In the genomic region with DNA sequence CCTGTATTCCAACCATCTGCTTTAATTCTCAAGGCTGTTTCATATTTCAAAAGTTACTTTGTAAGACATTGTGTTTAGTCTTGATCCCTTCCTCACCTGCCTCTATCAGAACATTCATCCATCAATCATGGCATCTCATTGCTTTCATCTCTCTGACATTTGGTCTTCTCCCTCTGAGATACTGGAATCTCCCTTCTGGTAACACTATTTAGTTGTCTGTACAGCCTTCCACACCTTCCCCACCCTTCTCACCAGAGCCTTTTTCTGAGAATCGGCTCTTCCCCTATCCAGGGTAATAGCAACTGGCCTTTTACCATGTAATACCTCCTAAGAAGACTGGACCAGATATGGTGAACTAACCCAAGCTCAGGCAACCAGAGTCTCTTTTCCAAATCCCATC, we compare ENCODE assay signal across 28 cellular contexts.
"Had no signal": no experiment of that assay in that cellular context is flagged by ENCODE, and none has a peak within 500 bp of the region (broad histone marks: within the 10 kb centered on the region; RNA-seq: fewer than 3 reads in every experiment).

No MANE protein-coding gene starts in this region.

- H3K4me3 ChIP-seq: stomach, suprapubic skin, testis, thoracic aorta, thyroid gland, tibial artery, tibial nerve, transverse colon, upper lobe of left lung, upper lobe of right lung, uterus, vagina had no signal

- H3K4me3 Mint-ChIP-seq: stimulated activated effector memory CD8-positive, alpha-beta T cell treated with anti-CD3 and anti-CD28 coated beads, Interleukin-12 subunit alpha, Interleukin-12 subunit beta, amount 100 ng/mL, for 72 hours; stimulated activated naive B cell treated with anti-CD40 and anti-IgM and Interleukin-4, amounts not matched to agents 10 μg/mL and 1 μg/mL and 100 μg/mL, for 72 hours; stimulated activated naive CD8-positive, alpha-beta T cell treated with anti-CD3 and anti-CD28 coated beads, Interleukin-15, amount 100 ng/mL, for 72 hours; stimulated activated naive CD8-positive, alpha-beta T cell treated with anti-CD3 and anti-CD28 coated beads, Interleukin-15, Interleukin-2, amounts not matched to agents 100 ng/mL and 50 ng/mL, for 24 hours; type B pancreatic cell had no signal

- H3K4me1 ChIP-seq: suprapubic skin, testis, thyroid gland, tibial artery, tibial nerve, transverse colon, upper lobe of left lung, upper lobe of right lung, uterus, vagina had no signal

- H3K36me3 ChIP-seq: stomach, suprapubic skin, thoracic aorta, thyroid gland, tibial artery, tibial nerve, transverse colon, upper lobe of left lung, upper lobe of right lung, uterus, vagina had no signal

- H3K27me3 ChIP-seq: stomach, suprapubic skin, testis, thyroid gland, tibial artery, tibial nerve, transverse colon, upper lobe of left lung, upper lobe of right lung, uterus, vagina had no signal

- H3K27ac ChIP-seq: stomach, suprapubic skin, testis, thoracic aorta, thyroid gland, tibial artery, tibial nerve, transverse colon, upper lobe of left lung, upper lobe of right lung, uterus, vagina had no signal

- H3K9me3 Mint-ChIP-seq: stimulated activated effector memory CD8-positive, alpha-beta T cell treated with anti-CD3 and anti-CD28 coated beads, Interleukin-12 subunit alpha, Interleukin-12 subunit beta, amount 100 ng/mL, for 72 hours; stimulated activated naive B cell treated with anti-CD40 and anti-IgM and Interleukin-4, amounts not matched to agents 10 μg/mL and 1 μg/mL and 100 μg/mL, for 72 hours; stimulated activated naive CD8-positive, alpha-beta T cell treated with anti-CD3 and anti-CD28 coated beads, Interleukin-15, amount 100 ng/mL, for 72 hours; type B pancreatic cell had no signal

- H3K27me3 Mint-ChIP-seq: stimulated activated naive B cell treated with anti-CD40 and anti-IgM and Interleukin-4, amounts not matched to agents 10 μg/mL and 1 μg/mL and 100 μg/mL, for 72 hours; stimulated activated naive CD8-positive, alpha-beta T cell treated with anti-CD3 and anti-CD28 coated beads, Interleukin-15, amount 100 ng/mL, for 72 hours; type B pancreatic cell had no signal

- DNase-seq: stimulated activated CD4-positive, alpha-beta T cell treated with anti-CD3 and anti-CD28 coated beads, Interleukin-2, amount 100 ng/mL, for 48 hours; stimulated activated CD4-positive, alpha-beta T cell treated with anti-CD3 and anti-CD28 coated beads, Interleukin-4, amount 100 ng/mL, for 1 hour; stimulated activated CD4-positive, alpha-beta T cell treated with anti-CD3 and anti-CD28 coated beads, Interleukin-4, amount 100 ng/mL, for 24 hours; stimulated activated CD4-positive, alpha-beta T cell treated with anti-CD3 and anti-CD28 coated beads, Interleukin-4, amount 100 ng/mL, for 4 hours; stimulated activated CD8-positive, alpha-beta memory T cell treated with anti-CD3 and anti-CD28 coated beads, Interleukin-4, amount 100 ng/mL, for 48 hours; stimulated activated naive B cell treated with anti-CD40 and anti-IgM and Interleukin-4, amounts not matched to agents 10 μg/mL and 1 μg/mL and 100 μg/mL, for 72 hours; stimulated activated naive CD4-positive, alpha-beta T cell; stimulated activated naive CD4-positive, alpha-beta T cell treated with Interleukin-2 at 50 U/mL for 16 hours; stimulated activated naive CD8-positive, alpha-beta T cell treated with anti-CD3 and anti-CD28 coated beads, Interleukin-15, amount 100 ng/mL, for 72 hours; stimulated activated naive CD8-positive, alpha-beta T cell treated with anti-CD3 and anti-CD28 coated beads, Interleukin-15, Interleukin-2, amounts not matched to agents 100 U/mL and 50 U/mL, for 24 hours; stomach; substantia nigra; testis; thyroid gland; tibial artery; transverse colon; trophoblast cell; upper lobe of left lung; upper lobe of right lung; uterus had no signal

- H3K4me1 Mint-ChIP-seq: stimulated activated effector memory CD8-positive, alpha-beta T cell treated with anti-CD3 and anti-CD28 coated beads, Interleukin-12 subunit alpha, Interleukin-12 subunit beta, amount 100 ng/mL, for 72 hours; stimulated activated naive B cell treated with anti-CD40 and anti-IgM and Interleukin-4, amounts not matched to agents 10 μg/mL and 1 μg/mL and 100 μg/mL, for 72 hours; stimulated activated naive CD8-positive, alpha-beta T cell treated with anti-CD3 and anti-CD28 coated beads, Interleukin-15, amount 100 ng/mL, for 72 hours had no signal

- H3K27ac Mint-ChIP-seq: stimulated activated effector memory CD8-positive, alpha-beta T cell treated with anti-CD3 and anti-CD28 coated beads, Interleukin-12 subunit alpha, Interleukin-12 subunit beta, amount 100 ng/mL, for 72 hours; stimulated activated naive B cell treated with anti-CD40 and anti-IgM and Interleukin-4, amounts not matched to agents 10 μg/mL and 1 μg/mL and 100 μg/mL, for 72 hours; stimulated activated naive CD8-positive, alpha-beta T cell treated with anti-CD3 and anti-CD28 coated beads, Interleukin-15, amount 100 ng/mL, for 72 hours; stimulated activated naive CD8-positive, alpha-beta T cell treated with anti-CD3 and anti-CD28 coated beads, Interleukin-15, Interleukin-2, amounts not matched to agents 100 ng/mL and 50 ng/mL, for 24 hours; type B pancreatic cell had no signal

- H3K9me3 ChIP-seq: stomach, suprapubic skin, testis, thoracic aorta, thyroid gland, tibial artery, tibial nerve, transverse colon, upper lobe of left lung, upper lobe of right lung, uterus, vagina had no signal

- ATAC-seq: stimulated activated effector memory CD8-positive, alpha-beta T cell treated with anti-CD3 and anti-CD28 coated beads, Interleukin-12 subunit alpha, Interleukin-12 subunit beta, amount 100 ng/mL, for 72 hours; stimulated activated naive B cell treated with anti-CD40 and anti-IgM and Interleukin-4, amounts not matched to agents 10 μg/mL and 1 μg/mL and 100 μg/mL, for 72 hours; stimulated activated naive CD8-positive, alpha-beta T cell treated with anti-CD3 and anti-CD28 coated beads, Interleukin-15, amount 100 ng/mL, for 72 hours; stimulated activated naive CD8-positive, alpha-beta T cell treated with anti-CD3 and anti-CD28 coated beads, Interleukin-15, Interleukin-2, amounts not matched to agents 100 U/mL and 50 U/mL, for 24 hours; upper lobe of right lung had no signal

- H3K36me3 Mint-ChIP-seq: stimulated activated effector memory CD8-positive, alpha-beta T cell treated with anti-CD3 and anti-CD28 coated beads, Interleukin-12 subunit alpha, Interleukin-12 subunit beta, amount 100 ng/mL, for 72 hours; stimulated activated naive B cell treated with anti-CD40 and anti-IgM and Interleukin-4, amounts not matched to agents 10 μg/mL and 1 μg/mL and 100 μg/mL, for 72 hours; type B pancreatic cell had no signal

- FAIRE-seq: urothelium cell line had no signal
